ENCODE assay signal across 28 cellular contexts in the genomic region with DNA sequence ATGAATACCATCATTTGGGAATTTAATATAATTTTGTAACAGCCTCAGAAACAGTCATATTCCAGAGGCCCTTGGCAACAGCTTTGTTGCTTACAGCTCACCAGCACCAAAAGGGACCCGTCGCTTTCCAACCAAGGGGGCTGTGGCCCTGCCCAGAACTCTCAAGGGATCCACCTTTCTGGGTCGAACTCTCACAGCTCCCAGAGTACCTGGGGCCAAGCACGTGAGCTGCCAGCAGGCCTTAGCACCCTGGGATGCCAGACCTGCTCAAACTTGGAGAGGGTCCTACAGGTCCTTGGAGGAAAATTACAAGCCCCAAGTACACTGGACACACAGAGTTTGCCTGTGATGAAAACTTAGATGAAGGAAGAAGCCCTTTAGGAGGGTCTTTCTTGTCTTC.
"Had no signal": no experiment of that assay in that cellular context is flagged by ENCODE, and none has a peak within 500 bp of the region (broad histone marks: within the 10 kb centered on the region; RNA-seq: fewer than 3 reads in every experiment).

No MANE protein-coding gene starts in this region.

- H3K27ac ChIP-seq: adrenal gland, body of pancreas, esophagus muscularis mucosa, foreskin keratinocyte, gastroesophageal sphincter, heart right ventricle, hepatocyte, VCaP had no signal

- H3K4me3 ChIP-seq: adrenal gland, body of pancreas, esophagus muscularis mucosa, gastroesophageal sphincter, heart right ventricle, hepatocyte had no signal

- H3K27me3 ChIP-seq: adrenal gland, body of pancreas, esophagus muscularis mucosa, gastroesophageal sphincter, heart right ventricle, hepatocyte had no signal

- H3K9me3 ChIP-seq: adrenal gland, body of pancreas, esophagus muscularis mucosa, gastroesophageal sphincter had no signal

- ATAC-seq: activated CD8-positive, alpha-beta T cell treated with anti-CD3 and anti-CD28 coated beads for 36 hours; activated naive CD8-positive, alpha-beta T cell treated with anti-CD3 and anti-CD28 coated beads, Interleukin-2, amount 50 U/mL, for 24 hours; activated T-cell treated with anti-CD3 and anti-CD28 coated beads, Interleukin-2, amount 50 U/mL, for 4 hours; body of pancreas; effector memory CD8-positive, alpha-beta T cell; gastroesophageal sphincter; heart right ventricle had no signal

- H3K4me2 ChIP-seq: hepatocyte had no signal

- H2AFZ ChIP-seq: hepatocyte had no signal

- H3K79me2 ChIP-seq: hepatocyte had no signal

- DNase-seq: activated CD4-positive, alpha-beta T cell treated with anti-CD3 and anti-CD28 coated beads for 1 hour; activated CD4-positive, alpha-beta T cell treated with anti-CD3 and anti-CD28 coated beads for 4 hours; activated CD4-positive, alpha-beta T cell treated with anti-CD3 and anti-CD28 coated beads, Interleukin-2, amount 10 ng/mL, durations not matched to agents 7 days and 5 days; activated CD4-positive, alpha-beta T cell treated with anti-CD3 and anti-CD28 coated beads, Interleukin-2, amount 50 U/mL, for 48 hours; activated CD8-positive, alpha-beta memory T cell treated with anti-CD3 and anti-CD28 coated beads for 24 hours; activated CD8-positive, alpha-beta T cell treated with anti-CD3 and anti-CD28 coated beads for 36 hours; activated effector memory CD4-positive, alpha-beta T cell treated with anti-CD3 and anti-CD28 coated beads, Interleukin-2, amount 50 U/mL, for 16 hours; activated naive CD4-positive, alpha-beta T cell treated with anti-CD3 and anti-CD28 coated beads for 36 hours; activated naive CD8-positive, alpha-beta T cell treated with anti-CD3 and anti-CD28 coated beads for 36 hours; activated naive CD8-positive, alpha-beta T cell treated with anti-CD3 and anti-CD28 coated beads, Interleukin-2, amount 50 U/mL, for 24 hours; activated T-cell treated with anti-CD3 and anti-CD28 coated beads, Interleukin-2, amount 50 U/mL, for 4 hours; adrenal gland; amygdala; aorta; body of pancreas; caudate nucleus; cortex of kidney; dermis blood vessel endothelial cell; effector CD4-positive, alpha-beta T cell; effector memory CD8-positive, alpha-beta T cell; erythroblast; foreskin keratinocyte; heart right ventricle; T-helper 2 cell had no signal

- H3K4me1 ChIP-seq: foreskin keratinocyte had no signal

- H3K36me3 ChIP-seq: adrenal gland, esophagus muscularis mucosa, gastroesophageal sphincter, heart right ventricle had no signal
